Comparison of ENCODE assay signal across 1 cellular context in genomic region chr18:78830161-78830560, GRCh38.
TF ChIP-seq lines count a peak whose summit lies in the region.

No MANE protein-coding gene starts in this region.

TF ChIP-seq in H1, 55 proteins besides CTCF, POLR2A, EP300 and RAD21 (continued from another document):
- TF ChIP-seq RBBP5 (IDR thresholded peaks at IDR 0.05; ENCODE audit: borderline replicate concordance, low read depth, low read length) (no peak), SP4 (IDR thresholded peaks at IDR 0.05; ENCODE audit: low read length) (no peak), GTF2F1 (IDR thresholded peaks at IDR 0.05; ENCODE audit: borderline replicate concordance, low read depth, low read length) (no peak), E2F6 (IDR thresholded peaks at IDR 0.05) (no peak)
TF ChIP-seq in H1: peak in this region for 0.
